In genomic region chr11:116071241-116071640, GRCh38 we compare ENCODE assay signal across 17 cellular contexts.
DNase-seq lines count a peak whose midpoint lies in the region; ATAC-seq and TF ChIP-seq lines count a peak whose summit lies in the region.
"Had no signal": no experiment of that assay in that cellular context is flagged by ENCODE, and none has a peak within 500 bp of the region (broad histone marks: within the 10 kb centered on the region; RNA-seq: fewer than 3 reads in every experiment).

No MANE protein-coding gene starts in this region.

- no peaks in the 10 kb centered on the region for H3K36me3 Mint-ChIP-seq in MCF 10A (ENCODE audit: insufficient read depth, unreplicated experiment)
- no peaks in the 10 kb centered on the region for H3K36me3 Mint-ChIP-seq in neural progenitor cell
- H3K36me3 Mint-ChIP-seq: CD8-positive, alpha-beta T cell had no signal

- H3K4me1 ChIP-seq in mammary epithelial cell (ENCODE audit: insufficient read depth, low read length): peaks cover 9% of the 10 kb centered on the region
- peaks cover 51% of the 10 kb centered on the region for H3K4me1 ChIP-seq in neural progenitor cell

- WGBS in mammary epithelial cell (ENCODE audit: low coverage, missing lambda C conversion rate): 7% methylated on average over 6 of the region's 6 CpGs

- in situ Hi-C loops in mammary epithelial cell (cut with MboI; ENCODE audit: low sequenced_read_pairs in 2 of 2): no loop called here

- intact Hi-C loops in mammary epithelial cell (cut with micrococcal nuclease) (no loop called here), MCF 10A (cut with micrococcal nuclease) (no loop called here)

- ATAC-seq in GM19351 (IDR thresholded peaks at IDR 0.05; ENCODE audit: unreplicated experiment): no peak
- ATAC-seq: CD8-positive, alpha-beta T cell; GM12878 had no signal

- H3K9me3 ChIP-seq in mammary epithelial cell (replicated peaks; ENCODE audit: insufficient read depth, low read length) (no peaks in the 10 kb centered on the region), neural progenitor cell (ENCODE audit: low read depth) (no peaks in the 10 kb centered on the region)
- H3K9me3 ChIP-seq: BLaER1 treated with 17β-estradiol and CSF1 and Interleukin-3, amounts not matched to agents 10 nM and 100 nM had no signal

- POLR2A ChIA-PET in MCF 10A (lab: Yijun Ruan, JAX): no interaction called here

- H2AFZ ChIP-seq in mammary epithelial cell (ENCODE audit: low read depth, low read length) (peak overlapping the region; percentile 20), neural progenitor cell (replicated peaks) (no peak overlapping the region)
- H2AFZ ChIP-seq: GM23338 had no signal

- TF ChIP-seq CTCF in mammary epithelial cell (conservative IDR thresholded peaks at IDR 0.05 in 1 of 2, IDR thresholded peaks at IDR 0.05 in 1 of 2; ENCODE audit: extremely low read depth in 1 of 2, insufficient read depth in 1 of 2, low read depth in 1 of 2, low read length in 2 of 2): no peak
- TF ChIP-seq CTCF in MCF 10A (IDR thresholded peaks at IDR 0.05; ENCODE audit: unreplicated experiment): no peak
- no peak for TF ChIP-seq CTCF in neural progenitor cell (IDR thresholded peaks at IDR 0.05)

- CTCF ChIA-PET in mammary epithelial cell (lab: Charles Lee; ENCODE audit: low non-redundant PET) (no interaction called here), MCF 10A (lab: Yijun Ruan, JAX) (no interaction called here)

- no peaks in the 10 kb centered on the region for H3K27me3 Mint-ChIP-seq in MCF 10A (ENCODE audit: insufficient read depth, unreplicated experiment)
- peaks cover 13% of the 10 kb centered on the region for H3K27me3 Mint-ChIP-seq in neural progenitor cell (ENCODE audit: insufficient read depth, low read depth)

- H3K4me3 Mint-ChIP-seq in MCF 10A (ENCODE audit: unreplicated experiment) (no peak overlapping the region), neural progenitor cell (peak overlapping the region; percentile 7)
- H3K4me3 Mint-ChIP-seq: B cell; CD8-positive, alpha-beta T cell; GM23338 had no signal

- no peak overlapping the region for H3K27ac Mint-ChIP-seq in MCF 10A (ENCODE audit: low read depth, unreplicated experiment)
- H3K27ac Mint-ChIP-seq in neural progenitor cell: no peak overlapping the region
- H3K27ac Mint-ChIP-seq: B cell; CD8-positive, alpha-beta T cell; GM23338 had no signal

- H3K4me2 ChIP-seq in mammary epithelial cell (ENCODE audit: insufficient read depth, low read depth, low read length): no peak overlapping the region
- H3K4me2 ChIP-seq in neural progenitor cell: no peak overlapping the region
- H3K4me2 ChIP-seq: BLaER1 treated with 17β-estradiol and CSF1 and Interleukin-3, amounts not matched to agents 10 nM and 100 nM had no signal

- no peaks in the 10 kb centered on the region for H3K27me3 ChIP-seq in mammary epithelial cell (ENCODE audit: insufficient read depth, low read length)
- H3K27me3 ChIP-seq in neural progenitor cell: peaks cover 5% of the 10 kb centered on the region
- H3K27me3 ChIP-seq: BLaER1 treated with 17β-estradiol and CSF1 and Interleukin-3, amounts not matched to agents 10 nM and 100 nM had no signal

- BruUV-seq in mammary epithelial cell (replicated peaks; lab: Mats Ljungman, UMichigan): no TSS peak
- no TSS peak for BruUV-seq in MCF 10A (replicated peaks; lab: Mats Ljungman, UMichigan)

- dilution Hi-C loops in mammary epithelial cell (cut with HindIII; ENCODE audit: low sequenced_read_pairs): no loop called here

- DNase-seq in mammary epithelial cell: no peak
- no peak for DNase-seq in MCF 10A (ENCODE audit: unreplicated experiment)
- DNase-seq in islet precursor cell: peak; percentile 72
- DNase-seq in neural progenitor cell (ENCODE audit: low spot score): no peak
- DNase-seq in activated CD8-positive, alpha-beta memory T cell treated with anti-CD3 and anti-CD28 coated beads for 24 hours: no peak
- DNase-seq in AG08395 (ENCODE audit: low spot score): no peak
- DNase-seq: 8988T; Calu3; CD8-positive, alpha-beta T cell; DMS79 treated with DMSO at 0.1 percent for 48 hours; HCEC 1CT had no signal

- no peak overlapping the region for H3K9ac ChIP-seq in mammary epithelial cell (ENCODE audit: insufficient read depth, low read length)
- no peak overlapping the region for H3K9ac ChIP-seq in neural progenitor cell
- H3K9ac ChIP-seq: BLaER1 treated with 17β-estradiol and CSF1 and Interleukin-3, amounts not matched to agents 10 nM and 100 nM had no signal

- peaks cover 36% of the 10 kb centered on the region for H3F3A ChIP-seq in neural progenitor cell (ENCODE audit: low read depth)

- H4K20me1 ChIP-seq in mammary epithelial cell (ENCODE audit: insufficient read depth, low read length): no peaks in the 10 kb centered on the region
- peaks cover 4% of the 10 kb centered on the region for H4K20me1 ChIP-seq in neural progenitor cell (ENCODE audit: low read depth)
- H4K20me1 ChIP-seq: BLaER1 treated with 17β-estradiol and CSF1 and Interleukin-3, amounts not matched to agents 10 nM and 100 nM had no signal

- H3K36me3 ChIP-seq in mammary epithelial cell (ENCODE audit: insufficient read depth, low read length): no peaks in the 10 kb centered on the region
- no peaks in the 10 kb centered on the region for H3K36me3 ChIP-seq in neural progenitor cell
- H3K36me3 ChIP-seq: BLaER1 treated with 17β-estradiol and CSF1 and Interleukin-3, amounts not matched to agents 10 nM and 100 nM had no signal

- H3K4me3 ChIP-seq in mammary epithelial cell (replicated peaks in 1 of 3; ENCODE audit: insufficient read depth in 1 of 3, low read depth in 2 of 3, low read length in 3 of 3): no peak overlapping the region
- no peak overlapping the region for H3K4me3 ChIP-seq in neural progenitor cell
- H3K4me3 ChIP-seq: BLaER1 treated with 17β-estradiol and CSF1 and Interleukin-3, amounts not matched to agents 10 nM and 100 nM; GM12878; GM23338 had no signal

- H3K27ac ChIP-seq in mammary epithelial cell (ENCODE audit: insufficient read depth, low read depth, low read length): no peak overlapping the region
- no peak overlapping the region for H3K27ac ChIP-seq in neural progenitor cell
- H3K27ac ChIP-seq: BLaER1 treated with 17β-estradiol and CSF1 and Interleukin-3, amounts not matched to agents 10 nM and 100 nM; HL-60 had no signal

- peaks cover 40% of the 10 kb centered on the region for H3K9me3 Mint-ChIP-seq in MCF 10A (ENCODE audit: unreplicated experiment)
- peaks cover 4% of the 10 kb centered on the region for H3K9me3 Mint-ChIP-seq in neural progenitor cell
- H3K9me3 Mint-ChIP-seq: CD8-positive, alpha-beta T cell; GM23338 had no signal

- H3K4me1 Mint-ChIP-seq in MCF 10A (ENCODE audit: insufficient read depth, unreplicated experiment) (no peaks in the 10 kb centered on the region), neural progenitor cell (peaks cover 14% of the 10 kb centered on the region)
- H3K4me1 Mint-ChIP-seq: B cell had no signal

- H3K79me2 ChIP-seq in mammary epithelial cell (ENCODE audit: insufficient read depth, low read length) (no peaks in the 10 kb centered on the region), neural progenitor cell (ENCODE audit: low read depth) (no peaks in the 10 kb centered on the region)
